In the genomic region with DNA sequence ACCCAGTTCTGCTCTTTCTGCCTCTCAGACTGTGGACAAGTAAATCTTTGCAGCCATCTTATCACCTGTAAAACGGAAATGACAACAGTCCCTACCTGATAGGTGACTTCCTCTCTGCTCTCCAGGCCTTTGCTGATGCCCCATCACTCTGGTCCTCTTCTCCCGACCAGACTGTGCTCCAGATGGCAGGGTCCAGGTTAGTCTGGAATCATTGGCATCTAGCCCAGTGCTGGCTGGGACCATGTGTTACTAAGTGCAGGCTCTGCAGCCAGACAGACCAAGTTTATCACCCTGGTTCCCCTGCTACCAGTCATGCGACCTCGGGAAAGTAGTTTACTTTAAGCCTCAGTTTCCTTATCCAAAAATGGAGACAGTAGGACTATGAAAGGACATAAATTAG, we compare ENCODE assay signal across 14 cellular contexts. TPM values are rescaled to one million over a fixed set of nuclear protein-coding genes. Genes with fewer than 3 reads are reported as not detected.
DNase-seq lines count a peak whose midpoint lies in the region; ATAC-seq, FAIRE-seq and TF ChIP-seq lines count a peak whose summit lies in the region.
"Had no signal": no experiment of that assay in that cellular context is flagged by ENCODE, and none has a peak within 500 bp of the region (broad histone marks: within the 10 kb centered on the region; RNA-seq: fewer than 3 reads in every experiment).

No MANE protein-coding gene starts in this region.

- no peak for FAIRE-seq in pancreas (lab: Jason Lieb, UNC)

- WGBS in pancreas, 2 donors, result 31 to 37% methylated on average over 4 of the region's 4 CpGs

- H3K9me3 ChIP-seq in HEK293 (ENCODE audit: control insufficient read depth, insufficient read depth, low read depth, low read length) (no peaks in the 10 kb centered on the region), fibroblast of lung (ENCODE audit: control insufficient read depth, insufficient read depth, low read depth, low read length) (no peaks in the 10 kb centered on the region), pancreas (no peaks in the 10 kb centered on the region)

- H3K27ac ChIP-seq in HEK293 (ENCODE audit: extremely low read depth, low read depth, low read length), result no peak overlapping the region
- no peak overlapping the region for H3K27ac ChIP-seq in fibroblast of lung (ENCODE audit: insufficient read depth, low read length)
- H3K27ac ChIP-seq in pancreas, result peak overlapping the region in 2 of 4 donors; percentile 52 to 98
- H3K27ac ChIP-seq: hepatocyte had no signal

- POLR2A ChIA-PET in HEK293 (lab: Yijun Ruan, JAX), result no interaction called here

- CTCF ChIA-PET in HEK293 (lab: Yijun Ruan, JAX), result no interaction called here

- DNase-seq in NCI-H82 treated with DMSO at 0.1 percent for 48 hours (lab: John Stamatoyannopoulos, UW; ENCODE audit: unreplicated experiment), result peak; percentile 65
- DNase-seq in fibroblast of lung (ENCODE audit: low read depth in 2 of 2), result peak; percentile 13 to 30
- DNase-seq in pancreas, result peak in 4 of 6 donors; percentile 35 to 78 (median 62)
- no peak for DNase-seq in mesenteric fat pad (ENCODE audit: low spot score)
- no peak for DNase-seq in DMS114 treated with DMSO at 0.1 percent for 48 hours (lab: John Stamatoyannopoulos, UW; ENCODE audit: unreplicated experiment)
- DNase-seq: activated CD4-positive, alpha-beta T cell treated with anti-CD3 and anti-CD28 coated beads, Interleukin-2, amount 50 U/mL, for 48 hours; CD4-positive, CD25-positive, alpha-beta regulatory T cell; midbrain had no signal

- H4K20me1 ChIP-seq in fibroblast of lung (ENCODE audit: control insufficient read depth, extremely low read depth, insufficient read depth, low read length), result no peaks in the 10 kb centered on the region

- H3K4me2 ChIP-seq in fibroblast of lung (ENCODE audit: extremely low read depth, insufficient read depth, low read length), result no peak overlapping the region
- H3K4me2 ChIP-seq: hepatocyte had no signal

- H3K4me3 ChIP-seq in HEK293 (ENCODE audit: low read depth, low read length), result no peak overlapping the region
- H3K4me3 ChIP-seq in fibroblast of lung (replicated peaks in 1 of 4; ENCODE audit: control extremely low read depth in 1 of 4, insufficient read depth in 1 of 4, low read depth in 3 of 4, low read length in 4 of 4), result no peak overlapping the region
- no peak overlapping the region for H3K4me3 ChIP-seq in pancreas
- H3K4me3 ChIP-seq: hepatocyte had no signal

- H3K79me2 ChIP-seq in fibroblast of lung (ENCODE audit: control insufficient read depth, insufficient read depth, low read length), result no peaks in the 10 kb centered on the region
- H3K79me2 ChIP-seq: hepatocyte had no signal

- H3K4me1 ChIP-seq in HEK293 (ENCODE audit: control insufficient read depth, insufficient read depth, low read length), result no peaks in the 10 kb centered on the region; the same call in 1 of the 2 replicates
- H3K4me1 ChIP-seq in fibroblast of lung (ENCODE audit: control insufficient read depth, extremely low read depth, insufficient read depth, low read length), result peaks cover 13% of the 10 kb centered on the region
- H3K4me1 ChIP-seq in pancreas, result peaks cover 8 to 52% (median 19%) of the 10 kb centered on the region in 3 donors

- intact Hi-C loops in pancreas (cut with DNase I), result no loop called here

- no peak overlapping the region for H2AFZ ChIP-seq in fibroblast of lung (ENCODE audit: low read length)
- H2AFZ ChIP-seq: hepatocyte had no signal

- H3K9ac ChIP-seq in fibroblast of lung (ENCODE audit: insufficient read depth, low read length), result no peak overlapping the region

- H3K27me3 ChIP-seq in fibroblast of lung (ENCODE audit: control insufficient read depth, insufficient read depth, low read length), result no peaks in the 10 kb centered on the region
- no peaks in the 10 kb centered on the region for H3K27me3 ChIP-seq in pancreas
- H3K27me3 ChIP-seq: hepatocyte had no signal

- TF ChIP-seq CTCF in HEK293 (tag by site-specific recombination; IDR thresholded peaks at IDR 0.05) (no peak), fibroblast of lung (conservative IDR thresholded peaks at IDR 0.05 in 1 of 2, IDR thresholded peaks at IDR 0.05 in 1 of 2; ENCODE audit: low read depth in 1 of 2, low read length in 2 of 2) (no peak), pancreas (IDR thresholded peaks at IDR 0.05) (no peak)

- H3K36me3 ChIP-seq in HEK293 (ENCODE audit: control insufficient read depth in 2 of 2, insufficient read depth in 1 of 2, low read length in 2 of 2) (peaks cover 0 to 9% of the 10 kb centered on the region in 2 experiments; a peak in 2 of 3 replicates), fibroblast of lung (ENCODE audit: control insufficient read depth, insufficient read depth, low read length) (no peaks in the 10 kb centered on the region), pancreas (no peaks in the 10 kb centered on the region)

- no peak for ATAC-seq in pancreas
- no peak for ATAC-seq in GM21423 (IDR thresholded peaks at IDR 0.05; ENCODE audit: unreplicated experiment)
- ATAC-seq in HG03354 (IDR thresholded peaks at IDR 0.05; ENCODE audit: poor library complexity, severe bottlenecking, unreplicated experiment), result no peak

TF ChIP-seq in HEK293, 187 proteins besides CTCF, POLR2A, EP300 and RAD21:
- peak; percentile 53; the same call in 1 of the 2 replicates for TF ChIP-seq ZBTB20 (tag by site-specific recombination; IDR thresholded peaks at IDR 0.05)
- TF ChIP-seq ZNF560 (tag by site-specific recombination; IDR thresholded peaks at IDR 0.05; ENCODE audit: borderline replicate concordance), result no peak
- peak; percentile 47; the same call in 1 of the 2 replicates for TF ChIP-seq ZNF600 (tag by site-specific recombination; IDR thresholded peaks at IDR 0.05)
TF ChIP-seq in HEK293: peak in this region for 2.

RNA-seq across cellular contexts. Expression of a gene that starts 1.8 kb away (rescaled TPM):
- 16.7 and 17.7 TPM in 2 replicates for total RNA-seq in fibroblast of lung
- 29.7 and 37.3 TPM in 2 replicates for polyA plus RNA-seq in fibroblast of lung
- 25.8 and 29.9 TPM in 2 replicates for polyA plus RNA-seq in fibroblast of lung (2012)
- 8.8 and 23.0 TPM in 2 replicates for polyA minus RNA-seq in fibroblast of lung (ENCODE audit: low replicate concordance)
- total RNA-seq in pancreas, result 10 to 100 TPM; 14.6 to 24.7 (median 20.7) TPM
- 10 to 100 TPM; 30.2 to 32.1 TPM for polyA plus RNA-seq in pancreas
- 32.9 TPM for total RNA-seq in mesenteric fat pad

RNA-seq across cellular contexts. Expression of a gene that starts 47.1 kb away (rescaled TPM):
- total RNA-seq in fibroblast of lung (0.26 TPM in 1 of 2 replicates, not detected in the other), pancreas (1 to 10 TPM in 1 of 6 donors, under 1 TPM in 4, not detected in 1; 0.17 to 1.1 (median 0.19) TPM), mesenteric fat pad (not detected)
- polyA plus RNA-seq in fibroblast of lung (0.06 TPM in 1 of 2 replicates, not detected in the other), pancreas (under 1 TPM; 0.26 to 0.57 TPM)
- polyA plus RNA-seq in fibroblast of lung (2012), result not detected in 2 replicates
- not detected in 2 replicates for polyA minus RNA-seq in fibroblast of lung (ENCODE audit: low replicate concordance)
- total RNA-seq: CD4-positive, CD25-positive, alpha-beta regulatory T cell; H4; hepatocyte; NCI-H460 had no signal
- polyA plus RNA-seq: hepatocyte had no signal

Comparison
In these comparisons a context has a peak if more than half of its experiments do, and no peak if none do; other contexts are left out.
1. DNase-seq: peak in NCI-H82 treated with DMSO at 0.1 percent for 48 hours (single experiment), fibroblast of lung (2 of 2) and pancreas (4 of 6); none in mesenteric fat pad (single experiment) and DMS114 treated with DMSO at 0.1 percent for 48 hours (single experiment).